Comparison of ENCODE assay signal across 1 cellular context in genomic region chr18:55473078-55473477, GRCh38.
TF ChIP-seq lines count a peak whose summit lies in the region.

No MANE protein-coding gene starts in this region.

TF ChIP-seq in H1, 55 proteins besides CTCF, POLR2A, EP300 and RAD21:
- TF ChIP-seq CHD7 (IDR thresholded peaks at IDR 0.05; ENCODE audit: insufficient replicate concordance, low read length) (peak; percentile 18), CBX5 (IDR thresholded peaks at IDR 0.05; ENCODE audit: low read depth, low read length) (no peak)
